10 cellular contexts compared by ENCODE assay signal in genomic region chr16:54282923-54283734, GRCh38. TPM values are rescaled to one million over a fixed set of nuclear protein-coding genes. Genes with fewer than 3 reads are reported as not detected.
A peak's percentile ranks its signal among the peaks of the same experiment; 100 is the strongest.
DNase-seq lines count a peak whose midpoint lies in the region; TF ChIP-seq lines count a peak whose summit lies in the region.
"Had no signal": no experiment of that assay in that cellular context is flagged by ENCODE, and none has a peak within 500 bp of the region (broad histone marks: within the 10 kb centered on the region; RNA-seq: fewer than 3 reads in every experiment).

No MANE protein-coding gene starts in this region.

- peaks cover 23% of the 10 kb centered on the region for H3K4me1 Mint-ChIP-seq in activated CD4-positive, alpha-beta T cell treated with anti-CD3 and anti-CD28 coated beads, Interleukin-2, amount 10 ng/mL, durations not matched to agents 24 days and 14 days
- peaks cover 27% of the 10 kb centered on the region for H3K4me1 Mint-ChIP-seq in osteocyte (ENCODE audit: unreplicated experiment)

- peaks cover 0 to 82% (median 8%) of the 10 kb centered on the region in 4 donors for H3K27me3 ChIP-seq in esophagus squamous epithelium
- H3K27me3 ChIP-seq in Karpas-422 (ENCODE audit: low read length): no peaks in the 10 kb centered on the region

- no peaks in the 10 kb centered on the region for H3K9me2 ChIP-seq in Karpas-422 (replicated peaks; ENCODE audit: insufficient read depth, low read length)

- H2AFZ ChIP-seq in Karpas-422 (ENCODE audit: low read length): no peak overlapping the region

- H3K4me1 ChIP-seq in esophagus squamous epithelium (peaks cover 15 to 77% (median 34%) of the 10 kb centered on the region in 3 donors), Karpas-422 (ENCODE audit: low read length) (no peaks in the 10 kb centered on the region)

- H3K27ac ChIP-seq in esophagus squamous epithelium (peak overlapping the region in 2 of 4 donors; percentile 91 to 97), Karpas-422 (ENCODE audit: low read length) (no peak overlapping the region)

- peak overlapping the region; percentile 37 for H3K4me3 Mint-ChIP-seq in activated CD4-positive, alpha-beta T cell treated with anti-CD3 and anti-CD28 coated beads, Interleukin-2, amount 10 ng/mL, durations not matched to agents 24 days and 14 days
- H3K4me3 Mint-ChIP-seq in osteocyte (ENCODE audit: unreplicated experiment): peak overlapping the region; percentile 19

- no peak overlapping the region for H3K4me2 ChIP-seq in Karpas-422 (ENCODE audit: low read depth, low read length, poor library complexity, severe bottlenecking)

- TF ChIP-seq CTCF in esophagus squamous epithelium (IDR thresholded peaks at IDR 0.05) (no peak), osteocyte (IDR thresholded peaks at IDR 0.05) (no peak)

- H3K4me3 ChIP-seq in esophagus squamous epithelium (peak overlapping the region in 3 of 4 donors; percentile 71 to 81 (median 75)), Karpas-422 (ENCODE audit: low read length) (no peak overlapping the region)

- H4K20me1 ChIP-seq in Karpas-422 (ENCODE audit: insufficient read depth, low read depth, low read length): no peaks in the 10 kb centered on the region

- no peaks in the 10 kb centered on the region for H3K79me2 ChIP-seq in Karpas-422 (ENCODE audit: low read length)

- DNase-seq in activated CD4-positive, alpha-beta T cell treated with anti-CD3 and anti-CD28 coated beads, Interleukin-2, amount 10 ng/mL, durations not matched to agents 24 days and 14 days: no peak
- no peak for DNase-seq in activated CD4-positive, alpha-beta T cell treated with anti-CD3 and anti-CD28 coated beads for 48 hours
- DNase-seq in NOMO-1 treated with DMSO at 0.1 percent for 48 hours (lab: John Stamatoyannopoulos, UW; ENCODE audit: unreplicated experiment): peak; percentile 32
- DNase-seq in esophagus squamous epithelium (lab: John Stamatoyannopoulos, UW): no peak
- no peak for DNase-seq in osteocyte (ENCODE audit: extremely low spot score, unreplicated experiment)
- no peak for DNase-seq in Karpas-422
- DNase-seq in HK-2 (ENCODE audit: unreplicated experiment): no peak
- no peak for DNase-seq in NCI-H510A (lab: John Stamatoyannopoulos, UW)
- DNase-seq: NCI-H1930; stimulated activated CD4-positive, alpha-beta T cell treated with anti-CD3 and anti-CD28 coated beads, Interleukin-4, amount 100 ng/mL, for 24 hours had no signal

- H3K36me3 Mint-ChIP-seq in activated CD4-positive, alpha-beta T cell treated with anti-CD3 and anti-CD28 coated beads, Interleukin-2, amount 10 ng/mL, durations not matched to agents 24 days and 14 days (ENCODE audit: low read depth): peaks cover 7% of the 10 kb centered on the region
- H3K36me3 Mint-ChIP-seq in osteocyte (ENCODE audit: unreplicated experiment): peaks cover 2% of the 10 kb centered on the region

- TF ChIP-seq POLR2A in esophagus squamous epithelium (IDR thresholded peaks at IDR 0.05): no peak

- no peaks in the 10 kb centered on the region for H3K9me3 ChIP-seq in esophagus squamous epithelium
- no peaks in the 10 kb centered on the region for H3K9me3 ChIP-seq in Karpas-422 (ENCODE audit: low read length)

- peak overlapping the region; percentile 39 for H3K27ac Mint-ChIP-seq in activated CD4-positive, alpha-beta T cell treated with anti-CD3 and anti-CD28 coated beads, Interleukin-2, amount 10 ng/mL, durations not matched to agents 24 days and 14 days
- no peak overlapping the region for H3K27ac Mint-ChIP-seq in osteocyte (ENCODE audit: unreplicated experiment)

- peaks cover 67% of the 10 kb centered on the region for H3K27me3 Mint-ChIP-seq in activated CD4-positive, alpha-beta T cell treated with anti-CD3 and anti-CD28 coated beads, Interleukin-2, amount 10 ng/mL, durations not matched to agents 24 days and 14 days
- H3K27me3 Mint-ChIP-seq in osteocyte (ENCODE audit: unreplicated experiment): peaks cover 73% of the 10 kb centered on the region

- WGBS in esophagus squamous epithelium, 2 donors: 35 to 63% methylated on average over 36 to 37 of the region's 37 CpGs

- H3K36me3 ChIP-seq in esophagus squamous epithelium: peaks cover 0 to 12% (median 0%) of the 10 kb centered on the region in 3 donors
- H3K36me3 ChIP-seq in Karpas-422 (ENCODE audit: insufficient read depth, low read length): no peaks in the 10 kb centered on the region

- H3K9ac ChIP-seq in Karpas-422 (ENCODE audit: low read length): no peak overlapping the region

- intact Hi-C loops in activated CD4-positive, alpha-beta T cell treated with anti-CD3 and anti-CD28 coated beads, Interleukin-2, amount 10 ng/mL, durations not matched to agents 24 days and 14 days (cut with micrococcal nuclease): loop anchor here (2.0 to 10.0 kb wide), 4 partner anchors 338 to 1232 kb away; partner anchors contain the start of gene IRX6
- intact Hi-C loops in esophagus squamous epithelium (cut with DNase I): no loop called here

- peaks cover 3% of the 10 kb centered on the region for H3K9me3 Mint-ChIP-seq in activated CD4-positive, alpha-beta T cell treated with anti-CD3 and anti-CD28 coated beads, Interleukin-2, amount 10 ng/mL, durations not matched to agents 24 days and 14 days
- H3K9me3 Mint-ChIP-seq in osteocyte (ENCODE audit: unreplicated experiment): no peaks in the 10 kb centered on the region

RNA-seq across cellular contexts. Expression of gene IRX3, which starts 3.5 kb away (rescaled TPM):
- 0.43 and 1.4 TPM in 2 replicates for total RNA-seq in activated CD4-positive, alpha-beta T cell treated with anti-CD3 and anti-CD28 coated beads, Interleukin-2, amount 10 ng/mL, durations not matched to agents 24 days and 14 days
- total RNA-seq in esophagus squamous epithelium: 10 to 100 TPM; 18.1 to 27.4 (median 26.4) TPM
- 0.63 and 0.91 TPM in 2 replicates for total RNA-seq in osteocyte
- not detected in 2 replicates for total RNA-seq in Karpas-422 (2014; rRNA removed; shearing (Covaris generic); ENCODE audit: low replicate concordance)
